ENCODE assay signal across 21 cellular contexts in the genomic region with DNA sequence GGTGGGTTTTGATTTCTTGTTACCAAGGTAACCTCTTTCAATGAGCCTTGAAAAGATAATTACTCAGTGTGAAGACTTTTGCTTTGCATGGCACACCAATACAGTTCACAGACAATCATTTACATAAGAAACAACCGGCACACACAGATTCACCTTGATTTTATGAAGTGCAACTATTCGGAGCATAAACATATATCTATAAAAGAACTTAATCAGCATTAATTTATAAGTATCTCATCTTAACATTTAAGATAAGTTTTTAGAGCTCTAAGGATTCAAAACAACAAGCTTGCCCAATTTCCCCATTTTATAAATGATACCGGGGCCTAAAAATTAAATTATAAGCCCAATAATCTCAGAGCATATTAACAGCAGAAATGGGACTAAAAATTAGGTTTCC.
DNase-seq lines count a peak whose midpoint lies in the region; ATAC-seq, FAIRE-seq and TF ChIP-seq lines count a peak whose summit lies in the region.
"Had no signal": no experiment of that assay in that cellular context is flagged by ENCODE, and none has a peak within 500 bp of the region (broad histone marks: within the 10 kb centered on the region; RNA-seq: fewer than 3 reads in every experiment).

No MANE protein-coding gene starts in this region.

- POLR2A ChIA-PET in HepG2 (lab: Yijun Ruan, JAX), result no interaction called here

- H3K9me2 ChIP-seq in neural cell (ENCODE audit: insufficient read depth, low read length), result no peaks in the 10 kb centered on the region

- FAIRE-seq in HepG2 (lab: Jason Lieb, UNC), result no peak
- FAIRE-seq: GM12878, GM19239 had no signal

- H3K4me3 ChIP-seq in HepG2 (replicated peaks in 1 of 3; ENCODE audit: insufficient read depth in 1 of 3, low read depth in 2 of 3, low read length in 3 of 3) (no peak overlapping the region), right lobe of liver (no peak overlapping the region), neural cell (ENCODE audit: low read length) (no peak overlapping the region)
- H3K4me3 ChIP-seq: BLaER1, GM12878, GM23338 had no signal

- no peak for ATAC-seq in HepG2
- no peak for ATAC-seq in right lobe of liver
- no peak for ATAC-seq in GM19455 (IDR thresholded peaks at IDR 0.05; ENCODE audit: unreplicated experiment)
- ATAC-seq: CD8-positive, alpha-beta T cell; GM12878; GM23338; HCT116 had no signal

- no peaks in the 10 kb centered on the region for H3K4me1 ChIP-seq in HepG2 (ENCODE audit: insufficient read depth, low read length)
- peaks cover 0 to 5% (median 0%) of the 10 kb centered on the region in 4 donors for H3K4me1 ChIP-seq in right lobe of liver
- H3K4me1 ChIP-seq: BLaER1, Caco-2 had no signal

- TF ChIP-seq EP300 in HepG2 (IDR thresholded peaks at IDR 0.05; ENCODE audit: low read depth in 2 of 2, low read length in 2 of 2), result no peak
- no peak for TF ChIP-seq EP300 in HepG2 (CRISPR knock-in tag; IDR thresholded peaks at IDR 0.05; ENCODE audit: borderline replicate concordance)
- no peak for TF ChIP-seq EP300 in neural cell (conservative IDR thresholded peaks at IDR 0.05; ENCODE audit: poor library complexity, severe bottlenecking)

- TF ChIP-seq CTCF in HepG2 (CRISPR knock-in tag; IDR thresholded peaks at IDR 0.05) (no peak), right lobe of liver (IDR thresholded peaks at IDR 0.05) (no peak), neural cell (IDR thresholded peaks at IDR 0.05; ENCODE audit: poor library complexity, severe bottlenecking) (no peak)

- no peaks in the 10 kb centered on the region for H4K20me1 ChIP-seq in HepG2 (ENCODE audit: insufficient read depth, low read length)
- H4K20me1 ChIP-seq in neural cell (ENCODE audit: insufficient read depth), result no peaks in the 10 kb centered on the region
- H4K20me1 ChIP-seq: BLaER1 had no signal

- H3K9ac ChIP-seq in HepG2 (ENCODE audit: insufficient read depth, low read depth, low read length), result no peak overlapping the region
- no peak overlapping the region for H3K9ac ChIP-seq in neural cell (ENCODE audit: low read length)
- H3K9ac ChIP-seq: BLaER1 had no signal

- intact Hi-C loops in HepG2 (cut with micrococcal nuclease; ENCODE audit: unreplicated experiment), result no loop called here
- intact Hi-C loops in right lobe of liver (cut with DNase I), result no loop called here

- H3K36me3 ChIP-seq in HepG2 (replicated peaks in 1 of 2; ENCODE audit: control insufficient read depth in 1 of 2, insufficient read depth in 2 of 2, low read length in 2 of 2) (no peaks in the 10 kb centered on the region), right lobe of liver (no peaks in the 10 kb centered on the region), neural cell (ENCODE audit: insufficient read depth, low read length) (no peaks in the 10 kb centered on the region)
- H3K36me3 ChIP-seq: BLaER1 had no signal

- peak; percentile 59 for DNase-seq in NCI-H2227 (lab: John Stamatoyannopoulos, UW; ENCODE audit: unreplicated experiment)
- DNase-seq in NCI-H2227 treated with DMSO at 0.1 percent for 48 hours (lab: John Stamatoyannopoulos, UW), result no peak
- DNase-seq in HepG2 (ENCODE audit: low spot score), result no peak
- DNase-seq in right lobe of liver, result no peak
- DNase-seq in AG20443 (ENCODE audit: low spot score), result no peak
- DNase-seq: 8988T; Caco-2; CD4-positive, CD25-positive, alpha-beta regulatory T cell; CD8-positive, alpha-beta T cell; DMS153; DND-41; GDM1; H9 had no signal

- no peaks in the 10 kb centered on the region for H3F3A ChIP-seq in neural cell (ENCODE audit: insufficient read depth, low read length, poor library complexity, severe bottlenecking)

- in situ Hi-C loops in HepG2 (cut with HindIII; ENCODE audit: extremely low pct_ligation_motif_present, low pct_unique_long_range_greater_than_20kb), result no loop called here

- WGBS in HepG2 (ENCODE audit: low lambda C conversion rate), result 20% methylated on average over 3 of the region's 3 CpGs
- WGBS in right lobe of liver (ENCODE audit: insufficient coverage, low coverage, low lambda C conversion rate, missing lambda C conversion rate), result 76% methylated on average over 3 of the region's 3 CpGs

- TF ChIP-seq RAD21 in HepG2 (CRISPR knock-in tag; IDR thresholded peaks at IDR 0.05) (no peak), neural cell (conservative IDR thresholded peaks at IDR 0.05) (no peak)

- no peak overlapping the region for H3K27ac ChIP-seq in HepG2 (ENCODE audit: extremely low read length, insufficient read depth, low read length)
- H3K27ac ChIP-seq in right lobe of liver, result no peak overlapping the region
- peak overlapping the region; percentile 38 for H3K27ac ChIP-seq in neural cell (ENCODE audit: low read length)
- H3K27ac ChIP-seq: BLaER1, C4-2B had no signal

- no TSS peak for BruUV-seq in HepG2 (replicated peaks; lab: Mats Ljungman, UMichigan)

- H3K4me2 ChIP-seq in HepG2 (ENCODE audit: low read depth, low read length), result no peak overlapping the region
- H3K4me2 ChIP-seq in neural cell (ENCODE audit: low read length), result no peak overlapping the region
- H3K4me2 ChIP-seq: BLaER1, GM23338 had no signal

- TF ChIP-seq POLR2A in HepG2 (IDR thresholded peaks at IDR 0.05; ENCODE audit: insufficient read depth in 1 of 2, low read depth in 2 of 2, low read length in 2 of 2) (no peak), right lobe of liver (IDR thresholded peaks at IDR 0.05) (no peak)

- CTCF ChIA-PET in HepG2 (lab: Yijun Ruan, JAX; ENCODE audit: low intra/inter-chr PET ratio, low total read pairs), result no interaction called here

- H3K27me3 ChIP-seq in HepG2 (ENCODE audit: control insufficient read depth in 1 of 2, insufficient read depth in 2 of 2, low read length in 2 of 2) (no peaks in the 10 kb centered on the region), right lobe of liver (no peaks in the 10 kb centered on the region), neural cell (ENCODE audit: insufficient read depth, low read depth, low read length) (no peaks in the 10 kb centered on the region)
- H3K27me3 ChIP-seq: BLaER1 had no signal

- H3K79me2 ChIP-seq in HepG2 (ENCODE audit: insufficient read depth, low read length) (no peaks in the 10 kb centered on the region), neural cell (replicated peaks; ENCODE audit: insufficient read depth, low read length) (no peaks in the 10 kb centered on the region)

- no peak overlapping the region for H2AFZ ChIP-seq in HepG2 (ENCODE audit: low read length)
- H2AFZ ChIP-seq in neural cell (ENCODE audit: low read depth, low read length), result no peak overlapping the region
- H2AFZ ChIP-seq: GM23338 had no signal

- H3K9me3 ChIP-seq in HepG2 (ENCODE audit: low read length), result no peaks in the 10 kb centered on the region
- no peaks in the 10 kb centered on the region for H3K9me3 ChIP-seq in right lobe of liver
- no peaks in the 10 kb centered on the region for H3K9me3 ChIP-seq in neural cell (ENCODE audit: low read length)
- H3K9me3 ChIP-seq: BLaER1, Caco-2 had no signal

TF ChIP-seq in HepG2, 621 proteins besides CTCF, POLR2A, EP300 and RAD21 (continues in another document):
- no peak for TF ChIP-seq CHD4 (IDR thresholded peaks at IDR 0.05; ENCODE audit: borderline replicate concordance, low read length)
- TF ChIP-seq POLR2AphosphoS2 (IDR thresholded peaks at IDR 0.05; ENCODE audit: low read depth, low read length), result no peak
- TF ChIP-seq MAFK (conservative IDR thresholded peaks at IDR 0.05 in 1 of 2, IDR thresholded peaks at IDR 0.05 in 1 of 2; ENCODE audit: low read length in 2 of 2), result peak; percentile 66 to 77; a peak in 3 of 4 replicates
- TF ChIP-seq ZNF264 (CRISPR knock-in tag; IDR thresholded peaks at IDR 0.05), result no peak
- no peak for TF ChIP-seq HNRNPUL1 (IDR thresholded peaks at IDR 0.05; ENCODE audit: low read depth, low read length)
- peak; percentile 72 for TF ChIP-seq MAFF (IDR thresholded peaks at IDR 0.05; ENCODE audit: low read depth, low read length)

TF ChIP-seq in neural cell, 6 proteins besides CTCF, POLR2A, EP300 and RAD21:
- no peak for TF ChIP-seq EZH2 (IDR thresholded peaks at IDR 0.05; ENCODE audit: borderline replicate concordance, insufficient read depth, low read length, poor library complexity, severe bottlenecking)
- no peak for TF ChIP-seq POLR2AphosphoS5 (IDR thresholded peaks at IDR 0.05)
TF ChIP-seq in neural cell: peak in this region for 0.
